Comparison of ENCODE assay signal across 8 cellular contexts in genomic region chr7:99562832-99563231, GRCh38. TPM values are rescaled to one million over a fixed set of nuclear protein-coding genes. Genes with fewer than 3 reads are reported as not detected.
DNase-seq lines count a peak whose midpoint lies in the region; ATAC-seq and TF ChIP-seq lines count a peak whose summit lies in the region.

No MANE protein-coding gene starts in this region.

- no peaks in the 10 kb centered on the region for H3K27me3 ChIP-seq in skeletal muscle tissue (ENCODE audit: control insufficient read depth in 3 of 3, insufficient read depth in 3 of 3, low read length in 3 of 3)
- no peaks in the 10 kb centered on the region for H3K27me3 ChIP-seq in effector memory CD4-positive, alpha-beta T cell (replicated peaks; ENCODE audit: control insufficient read depth, insufficient read depth, low read length, poor library complexity, severe bottlenecking)

- H3K9ac ChIP-seq in skeletal muscle tissue (ENCODE audit: low read depth in 1 of 3, low read length in 3 of 3) = peak overlapping the region in 2 of 3 donors; percentile 11 to 43

- no peaks in the 10 kb centered on the region for H3K9me3 ChIP-seq in skeletal muscle tissue (ENCODE audit: control insufficient read depth in 3 of 3, low read length in 3 of 3)
- H3K9me3 ChIP-seq in effector memory CD4-positive, alpha-beta T cell (ENCODE audit: control insufficient read depth, low read length) = no peaks in the 10 kb centered on the region

- no peak for TF ChIP-seq CTCF in WI38 (IDR thresholded peaks at IDR 0.05; ENCODE audit: low read depth, low read length)

- DNase-seq in HPDE6-E6E7 (ENCODE audit: extremely low spot score) (peak; percentile 97), cardiac septum (ENCODE audit: low spot score) (no peak)
- no peak for DNase-seq in effector memory CD4-positive, alpha-beta T cell

- intact Hi-C loops in cardiac septum (cut with DNase I) = no loop called here

- H3K4me1 ChIP-seq in skeletal muscle tissue (ENCODE audit: control insufficient read depth in 3 of 3, insufficient read depth in 3 of 3, low read length in 3 of 3) = peaks cover 11 to 27% (median 13%) of the 10 kb centered on the region in 3 donors
- peaks cover 3% of the 10 kb centered on the region for H3K4me1 ChIP-seq in effector memory CD4-positive, alpha-beta T cell (ENCODE audit: control insufficient read depth, insufficient read depth, low read length, poor library complexity, severe bottlenecking)

- peak; percentile 86 for ATAC-seq in esophagus mucosa
- ATAC-seq in GM19467 (IDR thresholded peaks at IDR 0.05; ENCODE audit: unreplicated experiment) = no peak
- no peak for ATAC-seq in HG02759 (IDR thresholded peaks at IDR 0.05; ENCODE audit: unreplicated experiment)

- peak overlapping the region; percentile 9 for H3K27ac ChIP-seq in skeletal muscle tissue (ENCODE audit: low read depth, low read length)
- no peak overlapping the region for H3K27ac ChIP-seq in effector memory CD4-positive, alpha-beta T cell (ENCODE audit: insufficient read depth, low read length, poor library complexity, severe bottlenecking)

- H3K36me3 ChIP-seq in skeletal muscle tissue (ENCODE audit: control insufficient read depth in 3 of 3, insufficient read depth in 3 of 3, low read length in 3 of 3) = peaks cover 42 to 52% (median 47%) of the 10 kb centered on the region in 3 donors
- peaks cover 59% of the 10 kb centered on the region for H3K36me3 ChIP-seq in effector memory CD4-positive, alpha-beta T cell (ENCODE audit: control insufficient read depth, insufficient read depth, low read length)

- H3K4me3 ChIP-seq in WI38 (ENCODE audit: low read depth, low read length) (peak overlapping the region; percentile 27; the same call in 1 of the 2 replicates), skeletal muscle tissue (ENCODE audit: low read length in 3 of 3) (no peak overlapping the region)
- no peak overlapping the region for H3K4me3 ChIP-seq in effector memory CD4-positive, alpha-beta T cell (ENCODE audit: insufficient read depth, low read depth, low read length, poor library complexity, severe bottlenecking)

RNA-seq across cellular contexts. Expression of gene ZNF655, which starts 4.4 kb away (rescaled TPM):
- 49.9 TPM for total RNA-seq in esophagus mucosa
- 31.3 TPM for total RNA-seq in skeletal muscle tissue
- 42.1 TPM for total RNA-seq in cardiac septum

RNA-seq across cellular contexts. Expression of gene FAM200A, which starts 10.9 kb away (rescaled TPM):
- total RNA-seq in esophagus mucosa = 3.3 TPM
- total RNA-seq in skeletal muscle tissue = 6.8 TPM
- total RNA-seq in cardiac septum = 4.9 TPM

RNA-seq across cellular contexts. Expression of gene TMEM225B, which starts 35.2 kb away (rescaled TPM):
- total RNA-seq in esophagus mucosa (1.00 TPM), skeletal muscle tissue (0.52 TPM), cardiac septum (not detected)

RNA-seq across cellular contexts. Expression of gene ZSCAN25, which starts 53.9 kb away (rescaled TPM):
- total RNA-seq in esophagus mucosa (9.6 TPM), skeletal muscle tissue (11.0 TPM), cardiac septum (10.4 TPM)

RNA-seq across cellular contexts. Expression of gene ZKSCAN5, which starts 58.4 kb away (rescaled TPM):
- total RNA-seq in esophagus mucosa (3.3 TPM), skeletal muscle tissue (8.9 TPM), cardiac septum (7.0 TPM)
